ENCODE assay signal across 1 cellular context in genomic region chr12:8773456-8773855, GRCh38.
TF ChIP-seq lines count a peak whose summit lies in the region.

No MANE protein-coding gene starts in this region.

TF ChIP-seq in H1, 55 proteins besides CTCF, POLR2A, EP300 and RAD21:
- TF ChIP-seq CHD7 (IDR thresholded peaks at IDR 0.05; ENCODE audit: insufficient replicate concordance, low read length) (no peak), KDM5A (IDR thresholded peaks at IDR 0.05; ENCODE audit: low read length) (no peak), JUN (IDR thresholded peaks at IDR 0.05; ENCODE audit: low read depth, low read length) (no peak), MAFK (IDR thresholded peaks at IDR 0.05; ENCODE audit: low read depth, low read length) (no peak), RBBP5 (IDR thresholded peaks at IDR 0.05; ENCODE audit: borderline replicate concordance, low read depth, low read length) (no peak), SP2 (IDR thresholded peaks at IDR 0.05; ENCODE audit: low read length) (no peak), PHF8 (conservative IDR thresholded peaks at IDR 0.05; ENCODE audit: low read depth, low read length) (no peak), YY1 (IDR thresholded peaks at IDR 0.05; ENCODE audit: low read depth, low read length) (no peak), ATF3 (IDR thresholded peaks at IDR 0.05; ENCODE audit: insufficient read depth, low read depth, low read length) (no peak), GABPA (IDR thresholded peaks at IDR 0.05; ENCODE audit: borderline replicate concordance, insufficient read depth, low read length) (no peak), CEBPB (IDR thresholded peaks at IDR 0.05; ENCODE audit: low read depth, low read length) (no peak)
